In genomic region chr11:134393638-134394037, GRCh38 we compare ENCODE assay signal across 13 cellular contexts. TPM values are rescaled to one million over a fixed set of nuclear protein-coding genes. Genes with fewer than 3 reads are reported as not detected.
DNase-seq lines count a peak whose midpoint lies in the region; ATAC-seq, FAIRE-seq and TF ChIP-seq lines count a peak whose summit lies in the region.
"Had no signal": no experiment of that assay in that cellular context is flagged by ENCODE, and none has a peak within 500 bp of the region (broad histone marks: within the 10 kb centered on the region; RNA-seq: fewer than 3 reads in every experiment).

No MANE protein-coding gene starts in this region.

- H3K27ac ChIP-seq in C4-2B, result no peak overlapping the region
- peak overlapping the region; percentile 10 for H3K27ac ChIP-seq in cingulate gyrus (ENCODE audit: low read depth, low read length)
- no peak overlapping the region for H3K27ac ChIP-seq in RWPE1
- H3K27ac ChIP-seq: tibial artery had no signal

- no peak for FAIRE-seq in HTR-8/SVneo (lab: Jason Lieb, UNC)

- H3K4me1 ChIP-seq in mucosa of descending colon (ENCODE audit: low read depth), result no peaks in the 10 kb centered on the region
- H3K4me1 ChIP-seq: tibial artery had no signal

- peak; percentile 80 for ATAC-seq in mucosa of descending colon

- H3K36me3 ChIP-seq in mucosa of descending colon (ENCODE audit: low read depth), result no peaks in the 10 kb centered on the region
- H3K36me3 ChIP-seq: tibial artery had no signal

- H3K9me3 ChIP-seq in mucosa of descending colon, result no peaks in the 10 kb centered on the region
- H3K9me3 ChIP-seq: tibial artery had no signal

- CTCF ChIA-PET in RWPE1 (lab: Yijun Ruan, JAX), result no interaction called here

- TF ChIP-seq CTCF in C4-2B (conservative IDR thresholded peaks at IDR 0.05) (peak; percentile 78), mucosa of descending colon (IDR thresholded peaks at IDR 0.05) (no peak), RWPE1 (conservative IDR thresholded peaks at IDR 0.05; ENCODE audit: low read depth) (no peak)

- peak; percentile 66 for DNase-seq in HuH-7.5 (ENCODE audit: low spot score)
- DNase-seq in mucosa of descending colon, result peak; percentile 27 to 56 (median 53)
- no peak for DNase-seq in activated effector memory CD4-positive, alpha-beta T cell treated with Interleukin-2 at 50 U/mL for 16 hours
- DNase-seq in stimulated activated CD4-positive, alpha-beta T cell treated with anti-CD3 and anti-CD28 coated beads, Interleukin-2, amount 100 ng/mL, for 24 hours, result no peak
- DNase-seq in HTR-8/SVneo (ENCODE audit: insufficient read length, low spot score), result no peak
- no peak for DNase-seq in RWPE1 (ENCODE audit: low spot score)
- DNase-seq: activated CD4-positive, alpha-beta T cell treated with anti-CD3 and anti-CD28 coated beads, Interleukin-2, amount 50 U/mL, for 4 hours; erythroblast; KG1; tibial artery had no signal

- H3K4me3 ChIP-seq in mucosa of descending colon, result no peak overlapping the region
- H3K4me3 ChIP-seq: tibial artery had no signal

- intact Hi-C loops in mucosa of descending colon (cut with DNase I, micrococcal nuclease), result no loop called here

- POLR2A ChIA-PET in RWPE1 (lab: Yijun Ruan, JAX; ENCODE audit: low non-redundant PET), result no interaction called here

RNA-seq across cellular contexts. Expression of gene B3GAT1, which starts 18.4 kb away (rescaled TPM):
- total RNA-seq in mucosa of descending colon, result under 1 TPM; 0.09 to 0.38 (median 0.22) TPM
- total RNA-seq: RPMI7951 had no signal

Comparison
In these comparisons a context has a peak if more than half of its experiments do, and no peak if none do; other contexts are left out.
1. DNase-seq: peak in HuH-7.5 (single experiment) and mucosa of descending colon (3 of 3); none in activated effector memory CD4-positive, alpha-beta T cell treated with Interleukin-2 at 50 U/mL for 16 hours (single experiment), stimulated activated CD4-positive, alpha-beta T cell treated with anti-CD3 and anti-CD28 coated beads, Interleukin-2, amount 100 ng/mL, for 24 hours (0 of 2), HTR-8/SVneo (single experiment) and RWPE1 (single experiment).